Comparison of ENCODE assay signal across 1 cellular context in the genomic region with DNA sequence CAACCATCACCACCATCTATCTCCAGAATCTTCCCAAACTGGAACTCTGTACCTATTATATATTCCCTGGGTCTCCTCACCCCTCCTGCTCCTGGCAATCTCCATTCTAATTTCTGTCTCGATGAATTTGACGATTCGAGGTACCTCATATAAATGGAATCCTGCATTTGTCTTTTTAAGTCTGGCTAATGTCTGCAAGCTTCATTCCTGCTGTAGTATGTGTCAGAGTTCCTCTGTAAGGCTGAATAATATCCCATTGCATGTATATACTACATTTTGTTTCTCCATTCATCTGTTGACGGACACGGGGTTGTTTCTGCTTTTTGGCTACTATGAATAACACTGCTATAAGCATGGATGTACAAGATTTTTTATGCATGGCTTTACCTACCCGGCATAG.
TF ChIP-seq lines count a peak whose summit lies in the region.

No MANE protein-coding gene starts in this region.

TF ChIP-seq in IMR-90, 13 proteins besides CTCF, POLR2A, EP300 and RAD21 (continued from another document):
- TF ChIP-seq CEBPB (IDR thresholded peaks at IDR 0.05; ENCODE audit: low read depth, low read length) (no peak), MAZ (IDR thresholded peaks at IDR 0.05; ENCODE audit: borderline replicate concordance, low read depth, low read length) (no peak), MXI1 (IDR thresholded peaks at IDR 0.05; ENCODE audit: borderline replicate concordance, low read depth, low read length) (no peak), RFX5 (IDR thresholded peaks at IDR 0.05; ENCODE audit: low read depth, low read length) (no peak), FOS (IDR thresholded peaks at IDR 0.05; ENCODE audit: low read depth, low read length) (no peak), BHLHE40 (IDR thresholded peaks at IDR 0.05; ENCODE audit: low read depth, low read length) (no peak), SMC3 (IDR thresholded peaks at IDR 0.05; ENCODE audit: low read depth, low read length) (no peak), CHD1 (IDR thresholded peaks at IDR 0.05; ENCODE audit: low read depth, low read length) (no peak), NFE2L2 (IDR thresholded peaks at IDR 0.05; ENCODE audit: low read depth, low read length) (no peak)
- TF ChIP-seq, protein P1, sequence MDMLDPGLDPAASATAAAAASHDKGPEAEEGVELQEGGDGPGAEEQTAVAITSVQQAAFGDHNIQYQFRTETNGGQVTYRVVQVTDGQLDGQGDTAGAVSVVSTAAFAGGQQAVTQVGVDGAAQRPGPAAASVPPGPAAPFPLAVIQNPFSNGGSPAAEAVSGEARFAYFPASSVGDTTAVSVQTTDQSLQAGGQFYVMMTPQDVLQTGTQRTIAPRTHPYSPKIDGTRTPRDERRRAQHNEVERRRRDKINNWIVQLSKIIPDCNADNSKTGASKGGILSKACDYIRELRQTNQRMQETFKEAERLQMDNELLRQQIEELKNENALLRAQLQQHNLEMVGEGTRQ (IDR thresholded peaks at IDR 0.05; ENCODE audit: low read depth, low read length), result no peak
